ENCODE assay signal across 8 cellular contexts in genomic region chr14:24398298-24398942, GRCh38. TPM values are rescaled to one million over a fixed set of nuclear protein-coding genes. Genes with fewer than 3 reads are reported as not detected.
DNase-seq lines count a peak whose midpoint lies in the region; ATAC-seq and TF ChIP-seq lines count a peak whose summit lies in the region.

No MANE protein-coding gene starts in this region.

- H3K27me3 ChIP-seq in GM23338 (ENCODE audit: insufficient read depth) (peaks cover 18% of the 10 kb centered on the region; the same call in 1 of the 2 replicates), ascending aorta (no peaks in the 10 kb centered on the region), iPS DF 6.9 (ENCODE audit: control insufficient read depth, insufficient read depth, low read length) (no peaks in the 10 kb centered on the region), gastrocnemius medialis (peaks cover 0 to 10% (median 0%) of the 10 kb centered on the region in 3 donors)

- TF ChIP-seq CTCF in GM23338 (conservative IDR thresholded peaks at IDR 0.05; ENCODE audit: low read depth in 2 of 2) (no peak), ascending aorta (IDR thresholded peaks at IDR 0.05) (no peak), gastrocnemius medialis (IDR thresholded peaks at IDR 0.05 in 4 of 5, conservative IDR thresholded peaks at IDR 0.05 in 1 of 5) (no peak)

- peak; percentile 85 for DNase-seq in GM23338 (ENCODE audit: low spot score)
- DNase-seq in ascending aorta (ENCODE audit: low spot score in 2 of 2): no peak
- no peak for DNase-seq in iPS DF 6.9 (ENCODE audit: low read depth, low spot score)
- no peak for DNase-seq in gastrocnemius medialis
- no peak for DNase-seq in activated CD4-positive, alpha-beta T cell treated with anti-CD3 and anti-CD28 coated beads, Interleukin-2, amount 50 U/mL, for 48 hours
- no peak for DNase-seq in NCI-H187 treated with DMSO at 0.1 percent for 48 hours (lab: John Stamatoyannopoulos, UW)
- no peak for DNase-seq in Kasumi-1 (lab: John Stamatoyannopoulos, UW)
- DNase-seq in cerebellar nuclear complex (lab: John Stamatoyannopoulos, UW): no peak

- peaks cover 50% of the 10 kb centered on the region for H3K4me1 Mint-ChIP-seq in GM23338

- H3K4me3 Mint-ChIP-seq in GM23338: peak overlapping the region; percentile 79

- TF ChIP-seq POLR2A in gastrocnemius medialis (IDR thresholded peaks at IDR 0.05): no peak

- peak overlapping the region; percentile 97 for H3K4me2 ChIP-seq in GM23338

- peaks cover 14% of the 10 kb centered on the region for H3K27me3 Mint-ChIP-seq in GM23338 (ENCODE audit: insufficient read depth, low read depth, poor library complexity)

- ATAC-seq in GM23338: peak; percentile 83
- no peak for ATAC-seq in gastrocnemius medialis

- H3F3A ChIP-seq in GM23338 (replicated peaks; ENCODE audit: low read depth): no peaks in the 10 kb centered on the region

- H3K4me3 ChIP-seq in GM23338: peak overlapping the region; percentile 86
- peak overlapping the region; percentile 73 to 76 for H3K4me3 ChIP-seq in ascending aorta
- peak overlapping the region; percentile 54; the same call in 1 of the 2 replicates for H3K4me3 ChIP-seq in iPS DF 6.9 (ENCODE audit: low read length)
- peak overlapping the region; percentile 57 to 69 (median 58) for H3K4me3 ChIP-seq in gastrocnemius medialis

- no peaks in the 10 kb centered on the region for H3K9me3 Mint-ChIP-seq in GM23338

- no peaks in the 10 kb centered on the region for H3K36me3 ChIP-seq in GM23338 (ENCODE audit: insufficient read depth)
- no peaks in the 10 kb centered on the region for H3K36me3 ChIP-seq in ascending aorta
- no peaks in the 10 kb centered on the region for H3K36me3 ChIP-seq in iPS DF 6.9 (ENCODE audit: control insufficient read depth, insufficient read depth, low read length)
- no peaks in the 10 kb centered on the region for H3K36me3 ChIP-seq in gastrocnemius medialis

- H2AFZ ChIP-seq in GM23338: peak overlapping the region; percentile 63

- in situ Hi-C loops in gastrocnemius medialis (cut with MboI; ENCODE audit: low sequenced_read_pairs in 4 of 4): no loop called here

- H3K9me2 ChIP-seq in GM23338 (ENCODE audit: insufficient read depth): no peaks in the 10 kb centered on the region

- H3K27ac ChIP-seq in GM23338 (ENCODE audit: low read depth) (no peak overlapping the region), ascending aorta (peak overlapping the region; percentile 47 to 59), iPS DF 6.9 (ENCODE audit: low read length) (no peak overlapping the region), gastrocnemius medialis (peak overlapping the region; percentile 55 to 73 (median 70))

- intact Hi-C loops in ascending aorta (cut with DNase I) (loop anchor here (2.0 kb wide), 2 partner anchors 30 to 32 kb away; partner anchors contain the start of genes CBLN3 and KHNYN), gastrocnemius medialis (cut with DNase I; ENCODE audit: low total_unique reads) (no loop called here)

- H3K9me3 ChIP-seq in ascending aorta: no peaks in the 10 kb centered on the region
- H3K9me3 ChIP-seq in iPS DF 6.9 (ENCODE audit: control insufficient read depth, insufficient read depth, low read length): no peaks in the 10 kb centered on the region
- H3K9me3 ChIP-seq in gastrocnemius medialis: no peaks in the 10 kb centered on the region

- H3K4me1 ChIP-seq in GM23338 (ENCODE audit: insufficient read depth) (peaks cover 15% of the 10 kb centered on the region; the same call in 1 of the 2 replicates), ascending aorta (peaks cover 2 to 8% of the 10 kb centered on the region in 2 donors), iPS DF 6.9 (ENCODE audit: control insufficient read depth, insufficient read depth, low read length) (peaks cover 2% of the 10 kb centered on the region; the same call in 1 of the 2 replicates), gastrocnemius medialis (peaks cover 10 to 20% of the 10 kb centered on the region in 2 donors)

- H4K20me1 ChIP-seq in GM23338 (replicated peaks; ENCODE audit: insufficient read depth): no peaks in the 10 kb centered on the region; the same call in 1 of the 2 replicates

- no peaks in the 10 kb centered on the region for H3K79me2 ChIP-seq in GM23338 (replicated peaks; ENCODE audit: insufficient read depth)

- no CpG with 5 or more reads among the region's 18 CpGs for WGBS in iPS DF 6.9 (ENCODE audit: insufficient coverage, insufficient read length)

- H3K36me3 Mint-ChIP-seq in GM23338 (ENCODE audit: low read depth): no peaks in the 10 kb centered on the region

- H3K27ac Mint-ChIP-seq in GM23338: no peak overlapping the region

TF ChIP-seq in GM23338, 12 proteins besides CTCF, POLR2A, EP300 and RAD21:
- TF ChIP-seq CREB1 (CRISPR knock-in tag; IDR thresholded peaks at IDR 0.05; ENCODE audit: low read depth) (0 out of 2 replicates have a peak, but pooled peaks have one; percentile 3), EZH2phosphoT487 (IDR thresholded peaks at IDR 0.05; ENCODE audit: unreplicated experiment) (no peak)

RNA-seq across cellular contexts. Expression of gene NYNRIN, which starts 0.4 kb away (rescaled TPM):
- 17.5 and 20.0 TPM in 2 replicates for total RNA-seq in GM23338 (2014; rRNA removed; shearing (Covaris generic))
- 3.1 TPM in 2 replicates for polyA plus RNA-seq in GM23338 (2016; fragmentation: Nextera tagmentation; extraction: Ambion mirVana)
- total RNA-seq in ascending aorta (23.1 TPM), gastrocnemius medialis (1 to 10 TPM in 3 of 4 donors, under 1 TPM in 1; 0.87 to 3.7 (median 2.1) TPM)

RNA-seq across cellular contexts. Expression of gene NFATC4, which starts 30.4 kb away (rescaled TPM):
- 20.7 and 26.6 TPM in 2 replicates for total RNA-seq in GM23338 (2014; rRNA removed; shearing (Covaris generic))
- 16.7 and 20.9 TPM in 2 replicates for polyA plus RNA-seq in GM23338 (2016; fragmentation: Nextera tagmentation; extraction: Ambion mirVana)
- total RNA-seq in ascending aorta (58.9 TPM), gastrocnemius medialis (10 to 100 TPM in 1 of 4 donors, 1 to 10 TPM in 3; 4.6 to 13.2 (median 7.5) TPM)

RNA-seq across cellular contexts. Expression of gene CBLN3, which starts 31.0 kb away (rescaled TPM):
- 0.07 TPM in 1 of 2 replicates, not detected in the other for total RNA-seq in GM23338 (2014; rRNA removed; shearing (Covaris generic))
- polyA plus RNA-seq in GM23338 (2016; fragmentation: Nextera tagmentation; extraction: Ambion mirVana): 0.19 and 0.23 TPM in 2 replicates
- total RNA-seq in ascending aorta: 2.2 TPM
- total RNA-seq in gastrocnemius medialis: under 1 TPM in 3 of 4 donors, not detected in 1; 0.16 to 0.36 (median 0.24) TPM

RNA-seq across cellular contexts. Expression of gene KHNYN, which starts 31.3 kb away (rescaled TPM):
- 21.9 and 28.1 TPM in 2 replicates for total RNA-seq in GM23338 (2014; rRNA removed; shearing (Covaris generic))
- 2.1 and 2.7 TPM in 2 replicates for polyA plus RNA-seq in GM23338 (2016; fragmentation: Nextera tagmentation; extraction: Ambion mirVana)
- total RNA-seq in ascending aorta (70.4 TPM), gastrocnemius medialis (10 to 100 TPM; 35.1 to 50.5 (median 44.7) TPM)

RNA-seq across cellular contexts. Expression of gene SDR39U1, which starts 44.2 kb away (rescaled TPM):
- 9.0 and 22.9 TPM in 2 replicates for total RNA-seq in GM23338 (2014; rRNA removed; shearing (Covaris generic))
- polyA plus RNA-seq in GM23338 (2016; fragmentation: Nextera tagmentation; extraction: Ambion mirVana): 60.6 and 66.5 TPM in 2 replicates
- total RNA-seq in ascending aorta: 98.3 TPM
- 10 to 100 TPM; 21.7 to 51.4 (median 38.3) TPM for total RNA-seq in gastrocnemius medialis

Comparison
In these comparisons a context has a peak if more than half of its experiments do, and no peak if none do; other contexts are left out.
1. H3K27ac ChIP-seq: peak in ascending aorta (2 of 2) and gastrocnemius medialis (4 of 4); none in GM23338 (single experiment) and iPS DF 6.9 (single experiment).
2. Peak in every context shown above with its lines, with median percentiles within 50 percentile points of each other: H3K4me3 ChIP-seq.